22 cellular contexts compared by ENCODE assay signal in the genomic region with DNA sequence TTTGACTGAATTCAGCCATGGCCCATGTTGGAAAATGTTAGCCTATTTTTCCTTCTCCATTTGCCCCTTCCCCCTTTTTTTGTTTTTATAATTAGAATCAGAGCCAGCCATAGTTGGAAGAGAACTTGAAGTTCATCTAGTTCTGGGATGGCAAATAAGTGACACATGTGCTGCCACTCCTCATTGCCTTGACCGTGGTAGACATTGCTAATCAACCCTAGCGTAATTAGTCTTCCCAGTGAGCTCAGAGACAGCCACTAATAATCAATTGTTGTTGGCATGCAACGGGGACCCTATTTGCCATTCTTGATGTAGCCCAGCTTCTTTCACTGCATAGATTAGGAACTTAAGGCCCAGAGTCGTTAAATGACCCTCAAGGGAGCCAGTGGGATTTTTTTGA. TPM values are rescaled to one million over a fixed set of nuclear protein-coding genes. Genes with fewer than 3 reads are reported as not detected.
DNase-seq lines count a peak whose midpoint lies in the region; ATAC-seq, FAIRE-seq and TF ChIP-seq lines count a peak whose summit lies in the region.
"Had no signal": no experiment of that assay in that cellular context is flagged by ENCODE, and none has a peak within 500 bp of the region (broad histone marks: within the 10 kb centered on the region; RNA-seq: fewer than 3 reads in every experiment).

No MANE protein-coding gene starts in this region.

- peaks cover 100% of the 10 kb centered on the region for H3K4me1 ChIP-seq in HepG2 (ENCODE audit: insufficient read depth, low read length)
- peaks cover 0 to 45% (median 10%) of the 10 kb centered on the region in 4 donors for H3K4me1 ChIP-seq in right lobe of liver
- peaks cover 86 to 99% of the 10 kb centered on the region in 2 experiments for H3K4me1 ChIP-seq in neutrophil (ENCODE audit: control insufficient read depth in 1 of 2, insufficient read depth in 1 of 2, low read depth in 1 of 2, low read length in 1 of 2)
- H3K4me1 ChIP-seq in BE2C: no peaks in the 10 kb centered on the region

- H3K4me1 Mint-ChIP-seq in dendritic cell treated with granulocyte-macrophage colony-stimulating factor and Interleukin-4, amounts not matched to agents 40 ng/mL and 50 ng/mL, for 4 days (ENCODE audit: low read depth): peaks cover 100% of the 10 kb centered on the region

- H3K4me2 ChIP-seq in HepG2 (ENCODE audit: low read depth, low read length): no peak overlapping the region
- H3K4me2 ChIP-seq: KMS-11 had no signal

- intact Hi-C loops in HepG2 (cut with micrococcal nuclease; ENCODE audit: unreplicated experiment) (no loop called here), right lobe of liver (cut with DNase I) (no loop called here)
- intact Hi-C loops in dendritic cell treated with granulocyte-macrophage colony-stimulating factor and Interleukin-4, amounts not matched to agents 40 ng/mL and 50 ng/mL, for 4 days (cut with micrococcal nuclease): loop anchor here (2.0 kb wide), 1 partner anchor 14 kb away; no protein-coding TSS in a partner anchor

- H3K27ac ChIP-seq in HepG2 (ENCODE audit: extremely low read length, insufficient read depth, low read length): no peak overlapping the region
- no peak overlapping the region for H3K27ac ChIP-seq in right lobe of liver
- H3K27ac ChIP-seq in neutrophil: peak overlapping the region; percentile 87
- H3K27ac ChIP-seq: HL-60, KMS-11, Peyer's patch had no signal

- H2AFZ ChIP-seq in HepG2 (ENCODE audit: low read length): no peak overlapping the region

- CTCF ChIA-PET in HepG2 (lab: Yijun Ruan, JAX; ENCODE audit: low intra/inter-chr PET ratio, low total read pairs): no interaction called here

- H3K27me3 Mint-ChIP-seq in dendritic cell treated with granulocyte-macrophage colony-stimulating factor and Interleukin-4, amounts not matched to agents 40 ng/mL and 50 ng/mL, for 4 days: no peaks in the 10 kb centered on the region
- H3K27me3 Mint-ChIP-seq: CD4-positive, alpha-beta memory T cell had no signal

- H4K20me1 ChIP-seq in HepG2 (ENCODE audit: insufficient read depth, low read length): peaks cover 98% of the 10 kb centered on the region

- H3K4me3 ChIP-seq in HepG2 (replicated peaks in 1 of 3; ENCODE audit: insufficient read depth in 1 of 3, low read depth in 2 of 3, low read length in 3 of 3): no peak overlapping the region
- H3K4me3 ChIP-seq in right lobe of liver: no peak overlapping the region
- H3K4me3 ChIP-seq in neutrophil (ENCODE audit: low read depth in 1 of 2, low read length in 1 of 2): peak overlapping the region; percentile 1 to 47
- no peak overlapping the region for H3K4me3 ChIP-seq in BE2C (ENCODE audit: low read depth, low read length)
- H3K4me3 ChIP-seq: Peyer's patch had no signal

- DNase-seq in HepG2 (ENCODE audit: low spot score) (no peak), right lobe of liver (no peak), BE2C (no peak)
- DNase-seq: 8988T; AML-193; CD4-positive, alpha-beta memory T cell; GOT3; NCI-H1105; NCI-H1694; NCI-H2081 treated with DMSO at 0.1 percent for 48 hours; NCI-H2171 treated with DMSO at 0.1 percent for 48 hours; NCI-H526; Peyer's patch had no signal

- in situ Hi-C loops in HepG2 (cut with HindIII; ENCODE audit: extremely low pct_ligation_motif_present, low pct_unique_long_range_greater_than_20kb): no loop called here

- BruUV-seq in HepG2 (replicated peaks; lab: Mats Ljungman, UMichigan): no TSS peak

- H3K36me3 ChIP-seq in HepG2 (replicated peaks in 1 of 2; ENCODE audit: control insufficient read depth in 1 of 2, insufficient read depth in 2 of 2, low read length in 2 of 2) (peaks cover 15 to 61% of the 10 kb centered on the region in 2 experiments), right lobe of liver (no peaks in the 10 kb centered on the region), neutrophil (peaks cover 18% of the 10 kb centered on the region), BE2C (peaks cover 4% of the 10 kb centered on the region; the same call in 1 of the 2 replicates)
- H3K36me3 ChIP-seq: Peyer's patch had no signal

- ATAC-seq in HepG2 (no peak), right lobe of liver (no peak), HG03108 (IDR thresholded peaks at IDR 0.05; ENCODE audit: unreplicated experiment) (no peak), HG03135 (IDR thresholded peaks at IDR 0.05; ENCODE audit: unreplicated experiment) (no peak)
- ATAC-seq: SK-N-SH treated with all-trans-retinoic acid at 6 μM for 48 hours had no signal

- H3K79me2 ChIP-seq in HepG2 (ENCODE audit: insufficient read depth, low read length): peaks cover 100% of the 10 kb centered on the region

- no peaks in the 10 kb centered on the region for H3K9me3 ChIP-seq in HepG2 (ENCODE audit: low read length)
- H3K9me3 ChIP-seq in right lobe of liver: no peaks in the 10 kb centered on the region
- H3K9me3 ChIP-seq in neutrophil: no peaks in the 10 kb centered on the region
- H3K9me3 ChIP-seq in BE2C: no peaks in the 10 kb centered on the region
- H3K9me3 ChIP-seq: Peyer's patch had no signal

- H3K9ac ChIP-seq in HepG2 (ENCODE audit: insufficient read depth, low read depth, low read length): no peak overlapping the region
- H3K9ac ChIP-seq: KMS-11 had no signal

- FAIRE-seq in HepG2 (lab: Jason Lieb, UNC): no peak
- FAIRE-seq: G401.6, GM12892 had no signal

- no peaks in the 10 kb centered on the region for H3K9me3 Mint-ChIP-seq in dendritic cell treated with granulocyte-macrophage colony-stimulating factor and Interleukin-4, amounts not matched to agents 40 ng/mL and 50 ng/mL, for 4 days

- H3K36me3 Mint-ChIP-seq in dendritic cell treated with granulocyte-macrophage colony-stimulating factor and Interleukin-4, amounts not matched to agents 40 ng/mL and 50 ng/mL, for 4 days (ENCODE audit: low read depth): peaks cover 80% of the 10 kb centered on the region

- POLR2A ChIA-PET in HepG2 (lab: Yijun Ruan, JAX): interaction anchor here (4.0 kb wide), 1 partner anchor 9 kb away, joined by 15 read pairs; no protein-coding TSS in a partner anchor

- TF ChIP-seq EP300 in HepG2 (IDR thresholded peaks at IDR 0.05; ENCODE audit: low read depth in 2 of 2, low read length in 2 of 2) (no peak), HepG2 (CRISPR knock-in tag; IDR thresholded peaks at IDR 0.05; ENCODE audit: borderline replicate concordance) (no peak)

- WGBS in HepG2 (ENCODE audit: low lambda C conversion rate): 95% methylated on average over 4 of the region's 4 CpGs
- WGBS in right lobe of liver (ENCODE audit: insufficient coverage, low coverage, low lambda C conversion rate, missing lambda C conversion rate): no CpG with 5 or more reads among the region's 4 CpGs

- no peak overlapping the region for H3K4me3 Mint-ChIP-seq in dendritic cell treated with granulocyte-macrophage colony-stimulating factor and Interleukin-4, amounts not matched to agents 40 ng/mL and 50 ng/mL, for 4 days

- no peak for TF ChIP-seq POLR2A in HepG2 (IDR thresholded peaks at IDR 0.05; ENCODE audit: insufficient read depth in 1 of 2, low read depth in 2 of 2, low read length in 2 of 2)
- TF ChIP-seq POLR2A in right lobe of liver (IDR thresholded peaks at IDR 0.05): no peak

- TF ChIP-seq RAD21 in HepG2 (CRISPR knock-in tag; IDR thresholded peaks at IDR 0.05): no peak

- TF ChIP-seq CTCF in HepG2 (CRISPR knock-in tag; IDR thresholded peaks at IDR 0.05) (no peak), right lobe of liver (IDR thresholded peaks at IDR 0.05) (no peak), neutrophil (IDR thresholded peaks at IDR 0.05) (no peak), BE2C (IDR thresholded peaks at IDR 0.05; ENCODE audit: low read depth, low read length) (no peak)

- peak overlapping the region; percentile 82 for H3K27ac Mint-ChIP-seq in dendritic cell treated with granulocyte-macrophage colony-stimulating factor and Interleukin-4, amounts not matched to agents 40 ng/mL and 50 ng/mL, for 4 days

- H3K27me3 ChIP-seq in HepG2 (ENCODE audit: control insufficient read depth in 1 of 2, insufficient read depth in 2 of 2, low read length in 2 of 2) (no peaks in the 10 kb centered on the region), right lobe of liver (no peaks in the 10 kb centered on the region), neutrophil (no peaks in the 10 kb centered on the region), BE2C (no peaks in the 10 kb centered on the region)
- H3K27me3 ChIP-seq: Peyer's patch had no signal

TF ChIP-seq in HepG2, 621 proteins besides CTCF, POLR2A, EP300 and RAD21:
- TF ChIP-seq GATAD1 (CRISPR knock-in tag; IDR thresholded peaks at IDR 0.05): no peak
- TF ChIP-seq ZNF501 (CRISPR knock-in tag; IDR thresholded peaks at IDR 0.05): 0 out of 2 replicates have a peak, but pooled peaks have one; percentile 24

RNA-seq across cellular contexts. Expression of a gene that starts 16.6 kb away (rescaled TPM):
- total RNA-seq in HepG2 (2016; rRNA removed; fragmentation: Illumina TruSeq; extraction: Trizol): 10.9 and 21.7 TPM in 2 replicates
- total RNA-seq in HepG2 (2016; cell fraction: cytosol; rRNA removed; fragmentation: Illumina TruSeq; extraction: Trizol; ENCODE audit: low read depth): 3.5 and 4.6 TPM in 2 replicates
- 11.5 and 15.7 TPM in 2 replicates for total RNA-seq in HepG2 (2016; cell fraction: insoluble cytoplasmic fraction; rRNA removed; fragmentation: Illumina TruSeq; extraction: Trizol)
- 13.0 and 15.9 TPM in 2 replicates for total RNA-seq in HepG2 (2016; cell fraction: membrane; rRNA removed; fragmentation: Illumina TruSeq; extraction: Trizol)
- 23.3 and 29.3 TPM in 2 replicates for total RNA-seq in HepG2 (2016; cell fraction: nucleus; rRNA removed; fragmentation: Illumina TruSeq; extraction: Trizol)
- polyA plus RNA-seq in HepG2 (2011; rRNA removed): 18.1 and 22.0 TPM in 2 replicates
- polyA plus RNA-seq in HepG2 (2011; cell fraction: cytosol; rRNA removed): 17.3 and 20.7 TPM in 2 replicates
- polyA plus RNA-seq in HepG2 (2011; cell fraction: nucleus; rRNA removed): 77.4 and 83.2 TPM in 2 replicates
- 74.4 and 83.5 TPM in 2 replicates for polyA plus RNA-seq in HepG2 (2012)
- 3.4 and 3.8 TPM in 2 replicates for polyA plus RNA-seq in HepG2 (2016; cell fraction: cytosol; fragmentation: Illumina TruSeq; extraction: Trizol; ENCODE audit: low read depth)
- polyA plus RNA-seq in HepG2 (2016; cell fraction: insoluble cytoplasmic fraction; fragmentation: Illumina TruSeq; extraction: Trizol; ENCODE audit: low read depth): 29.7 and 48.6 TPM in 2 replicates
- polyA plus RNA-seq in HepG2 (2016; cell fraction: membrane; fragmentation: Illumina TruSeq; extraction: Trizol; ENCODE audit: low read depth): 14.8 and 16.9 TPM in 2 replicates
- polyA plus RNA-seq in HepG2 (2016; cell fraction: nucleus; fragmentation: Illumina TruSeq; extraction: Trizol; ENCODE audit: insufficient read depth, low read depth): 51.1 and 51.2 TPM in 2 replicates
- polyA minus RNA-seq in HepG2 (2011; rRNA and poly(A)+ RNA removed; ENCODE audit: low replicate concordance): 16.6 and 71.5 TPM in 2 replicates
- 60.8 and 68.8 TPM in 2 replicates for polyA minus RNA-seq in HepG2 (2011; cell fraction: cytosol; rRNA and poly(A)+ RNA removed)
- polyA minus RNA-seq in HepG2 (2011; cell fraction: nucleus; rRNA and poly(A)+ RNA removed): 61.9 and 63.1 TPM in 2 replicates
- total RNA-seq in right lobe of liver: 10 to 100 TPM; 12.2 to 23.0 (median 16.5) TPM
- 15.5 TPM for polyA plus RNA-seq in BE2C (2012; ENCODE audit: insufficient read depth, insufficient read length, low read depth)

Comparison
In these comparisons a context has a peak if more than half of its experiments do, and no peak if none do; other contexts are left out.
1. H3K4me3 ChIP-seq: peak in neutrophil (2 of 2); none in HepG2 (0 of 3), right lobe of liver (0 of 3) and BE2C (single experiment).